14 cellular contexts compared by ENCODE assay signal in genomic region chr2:33204945-33205344, GRCh38.
DNase-seq lines count a peak whose midpoint lies in the region; ATAC-seq and TF ChIP-seq lines count a peak whose summit lies in the region.
"Had no signal": no experiment of that assay in that cellular context is flagged by ENCODE, and none has a peak within 500 bp of the region (broad histone marks: within the 10 kb centered on the region; RNA-seq: fewer than 3 reads in every experiment).

No MANE protein-coding gene starts in this region.

- H3K4me1 ChIP-seq in osteoblast (ENCODE audit: insufficient read depth, low read length) = peaks cover 24% of the 10 kb centered on the region

- H3K4me3 ChIP-seq in osteoblast (ENCODE audit: insufficient read depth, low read length) = no peak overlapping the region
- H3K4me3 ChIP-seq: smooth muscle cell had no signal

- no peak overlapping the region for H3K27ac Mint-ChIP-seq in activated naive CD4-positive, alpha-beta T cell treated with anti-CD3 and anti-CD28 coated beads for 36 hours
- H3K27ac Mint-ChIP-seq: activated naive CD4-positive, alpha-beta T cell treated with anti-CD3 and anti-CD28 coated beads, Interleukin-2, amount 10 ng/mL, durations not matched to agents 7 days and 5 days; mesothelial cell of epicardium had no signal

- no peaks in the 10 kb centered on the region for H4K20me1 ChIP-seq in osteoblast (ENCODE audit: insufficient read depth, low read length)

- H3K27me3 Mint-ChIP-seq in activated naive CD4-positive, alpha-beta T cell treated with anti-CD3 and anti-CD28 coated beads for 36 hours (ENCODE audit: low read depth) = peaks cover 7% of the 10 kb centered on the region
- H3K27me3 Mint-ChIP-seq: activated naive CD4-positive, alpha-beta T cell treated with anti-CD3 and anti-CD28 coated beads, Interleukin-2, amount 10 ng/mL, durations not matched to agents 7 days and 5 days had no signal

- no peaks in the 10 kb centered on the region for H3K36me3 Mint-ChIP-seq in activated naive CD4-positive, alpha-beta T cell treated with anti-CD3 and anti-CD28 coated beads for 36 hours (ENCODE audit: low read depth)
- H3K36me3 Mint-ChIP-seq: activated naive CD4-positive, alpha-beta T cell treated with anti-CD3 and anti-CD28 coated beads, Interleukin-2, amount 10 ng/mL, durations not matched to agents 7 days and 5 days had no signal

- intact Hi-C loops in activated naive CD4-positive, alpha-beta T cell treated with anti-CD3 and anti-CD28 coated beads for 36 hours (cut with micrococcal nuclease) = no loop called here

- H3K27ac ChIP-seq in osteoblast (ENCODE audit: low read depth, low read length) = no peak overlapping the region

- CTCF ChIA-PET in activated naive CD4-positive, alpha-beta T cell treated with anti-CD3 and anti-CD28 coated beads for 36 hours (lab: Charles Lee) = no interaction called here

- no peaks in the 10 kb centered on the region for H3K9me3 ChIP-seq in osteoblast (ENCODE audit: low read depth, low read length)

- H3K9me3 Mint-ChIP-seq in activated naive CD4-positive, alpha-beta T cell treated with anti-CD3 and anti-CD28 coated beads for 36 hours = no peaks in the 10 kb centered on the region
- H3K9me3 Mint-ChIP-seq: activated naive CD4-positive, alpha-beta T cell treated with anti-CD3 and anti-CD28 coated beads, Interleukin-2, amount 10 ng/mL, durations not matched to agents 7 days and 5 days; mesothelial cell of epicardium had no signal

- no peaks in the 10 kb centered on the region for H3K27me3 ChIP-seq in osteoblast (ENCODE audit: insufficient read depth, low read length)

- no peak for TF ChIP-seq CTCF in osteoblast (IDR thresholded peaks at IDR 0.05; ENCODE audit: extremely low read depth, low read depth, low read length)

- H3K36me3 ChIP-seq in osteoblast (ENCODE audit: insufficient read depth, low read length) = no peaks in the 10 kb centered on the region

- H3K4me3 Mint-ChIP-seq in activated naive CD4-positive, alpha-beta T cell treated with anti-CD3 and anti-CD28 coated beads for 36 hours = no peak overlapping the region
- H3K4me3 Mint-ChIP-seq: activated naive CD4-positive, alpha-beta T cell treated with anti-CD3 and anti-CD28 coated beads, Interleukin-2, amount 10 ng/mL, durations not matched to agents 7 days and 5 days; mesothelial cell of epicardium had no signal

- ATAC-seq in GM18907 (IDR thresholded peaks at IDR 0.05; ENCODE audit: unreplicated experiment) (peak; percentile 64), GM21526 (IDR thresholded peaks at IDR 0.05; ENCODE audit: low FRiP score, unreplicated experiment) (peak; percentile 47), HG03045 (IDR thresholded peaks at IDR 0.05; ENCODE audit: unreplicated experiment) (peak; percentile 35), HG03571 (IDR thresholded peaks at IDR 0.05; ENCODE audit: unreplicated experiment) (peak; percentile 48)
- ATAC-seq in stimulated activated naive CD8-positive, alpha-beta T cell treated with anti-CD3 and anti-CD28 coated beads, Interleukin-15, Interleukin-2, amounts not matched to agents 100 U/mL and 50 U/mL, for 24 hours = no peak

- H2AFZ ChIP-seq in osteoblast (ENCODE audit: low read length) = no peak overlapping the region

- H3K79me2 ChIP-seq in osteoblast (ENCODE audit: insufficient read depth, low read length) = peaks cover 9% of the 10 kb centered on the region

- no peak for DNase-seq in EL
- DNase-seq in osteoblast (ENCODE audit: insufficient read length, low spot score, missing footprints) = no peak
- DNase-seq in stimulated activated naive CD8-positive, alpha-beta T cell treated with anti-CD3 and anti-CD28 coated beads, Interleukin-15, Interleukin-2, amounts not matched to agents 100 U/mL and 50 U/mL, for 24 hours = no peak
- DNase-seq in activated naive CD4-positive, alpha-beta T cell treated with anti-CD3 and anti-CD28 coated beads for 36 hours = no peak
- DNase-seq: activated naive CD4-positive, alpha-beta T cell treated with anti-CD3 and anti-CD28 coated beads, Interleukin-2, amount 10 ng/mL, durations not matched to agents 7 days and 5 days; foreskin melanocyte; NCI-H1694 treated with DMSO at 0.1 percent for 48 hours; NCI-H774 had no signal

- no peak overlapping the region for H3K4me2 ChIP-seq in osteoblast (ENCODE audit: insufficient read depth, low read length)
- H3K4me2 ChIP-seq: smooth muscle cell had no signal

- no peaks in the 10 kb centered on the region for H3K4me1 Mint-ChIP-seq in activated naive CD4-positive, alpha-beta T cell treated with anti-CD3 and anti-CD28 coated beads for 36 hours (ENCODE audit: low read depth)
- H3K4me1 Mint-ChIP-seq: activated naive CD4-positive, alpha-beta T cell treated with anti-CD3 and anti-CD28 coated beads, Interleukin-2, amount 10 ng/mL, durations not matched to agents 7 days and 5 days had no signal
